In the genomic region with DNA sequence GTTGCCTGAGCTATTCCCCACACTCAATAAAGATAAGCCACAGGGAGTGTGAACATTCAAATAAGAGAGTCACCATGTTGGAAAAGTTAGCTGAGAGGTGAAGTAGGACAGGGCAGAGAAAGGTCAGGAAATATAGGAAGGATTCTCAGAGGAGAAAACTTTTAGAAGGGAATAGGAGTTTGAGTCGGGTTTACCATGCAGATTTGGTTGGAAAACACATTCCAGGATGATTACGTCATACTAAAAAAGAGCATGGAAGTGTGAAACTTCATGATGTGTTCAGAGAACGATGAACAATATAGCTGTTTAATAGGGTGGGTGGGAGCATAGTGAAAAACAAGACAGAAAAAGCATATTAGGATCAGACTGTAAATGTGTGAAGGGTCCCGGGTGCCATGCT, we compare ENCODE assay signal across 25 cellular contexts.
DNase-seq lines count a peak whose midpoint lies in the region; ATAC-seq, FAIRE-seq and TF ChIP-seq lines count a peak whose summit lies in the region.
"Had no signal": no experiment of that assay in that cellular context is flagged by ENCODE, and none has a peak within 500 bp of the region (broad histone marks: within the 10 kb centered on the region; RNA-seq: fewer than 3 reads in every experiment).

No MANE protein-coding gene starts in this region.

- TF ChIP-seq CTCF in GM12878 (IDR thresholded peaks at IDR 0.05 in 2 of 3, conservative IDR thresholded peaks at IDR 0.05 in 1 of 3; ENCODE audit: control insufficient read depth in 2 of 3, extremely low read depth in 1 of 3, insufficient read depth in 1 of 3, low read depth in 3 of 3, low read length in 3 of 3) = no peak
- no peak for TF ChIP-seq CTCF in keratinocyte (optimal IDR thresholded peaks at IDR 0.05 in 1 of 3, IDR thresholded peaks at IDR 0.05 in 1 of 3, conservative IDR thresholded peaks at IDR 0.05 in 1 of 3; ENCODE audit: extremely low read depth in 1 of 3, insufficient read depth in 2 of 3, low read length in 3 of 3)
- no peak for TF ChIP-seq CTCF in omental fat pad (IDR thresholded peaks at IDR 0.05)
- TF ChIP-seq CTCF in ascending aorta (IDR thresholded peaks at IDR 0.05) = no peak

- DNase-seq in A172 (ENCODE audit: low spot score) (peak; percentile 1), HT1080 (ENCODE audit: low read depth) (peak; percentile 10), GM12878 (ENCODE audit: low read depth, low spot score) (no peak), keratinocyte (ENCODE audit: low read depth, low spot score) (no peak), omental fat pad (ENCODE audit: low spot score) (no peak), ascending aorta (ENCODE audit: low spot score in 2 of 2) (no peak)
- DNase-seq: activated B cell treated with CpG ODN at 0.5 μM for 24 hours; activated CD4-positive, alpha-beta memory T cell treated with anti-CD3 and anti-CD28 coated beads, Interleukin-2, amount 10 ng/mL, durations not matched to agents 7 days and 5 days; activated T-cell treated with anti-CD3 and anti-CD28 coated beads for 4 hours; amygdala; effector memory CD8-positive, alpha-beta T cell; esophagus squamous epithelium; lower lobe of right lung; MG63; naive B cell; NCI-H1417 treated with DMSO at 0.1 percent for 48 hours; NCI-H2171; NCI-H69; T-helper 9 cell; testis had no signal

- WGBS in GM12878 (ENCODE audit: insufficient coverage, insufficient replicate concordance, low lambda C conversion rate, missing lambda C conversion rate) = 28% methylated on average over 4 of the region's 4 CpGs

- H2AFZ ChIP-seq in GM12878 (ENCODE audit: control insufficient read depth, low read depth, low read length) (no peak overlapping the region), keratinocyte (ENCODE audit: control insufficient read depth, low read length) (no peak overlapping the region)

- H3K9ac ChIP-seq in GM12878 (ENCODE audit: control insufficient read depth, insufficient read depth, low read length) (no peak overlapping the region), keratinocyte (ENCODE audit: control insufficient read depth, extremely low read depth, insufficient read depth, low read length) (no peak overlapping the region)
- H3K9ac ChIP-seq: BLaER1 had no signal

- dilution Hi-C loops in keratinocyte (cut with MboI; ENCODE audit: extremely low pct_ligation_motif_present, low sequenced_read_pairs) = no loop called here

- TF ChIP-seq POLR2A in GM12878 (IDR thresholded peaks at IDR 0.05; ENCODE audit: low read depth, low read length) = no peak

- H3K4me1 ChIP-seq in GM12878 (ENCODE audit: control insufficient read depth, insufficient read depth, low read length) (no peaks in the 10 kb centered on the region), keratinocyte (ENCODE audit: control insufficient read depth, extremely low read depth, insufficient read depth, low read length) (no peaks in the 10 kb centered on the region), ascending aorta (no peaks in the 10 kb centered on the region)
- H3K4me1 ChIP-seq: BLaER1, esophagus squamous epithelium, lower lobe of right lung, testis had no signal

- RAD21 ChIA-PET in GM12878 (lab: Charles Lee; ENCODE audit: unreplicated experiment) = interaction anchor here (0.8 kb wide), 1 partner anchor 197 kb away, joined by 3 read pairs; no protein-coding TSS in a partner anchor

- in situ Hi-C loops in GM12878 (cut with MboI) = no loop called here

- H3K9me3 ChIP-seq in GM12878 (replicated peaks; ENCODE audit: control insufficient read depth, insufficient read depth, low read length) (no peaks in the 10 kb centered on the region), keratinocyte (ENCODE audit: control insufficient read depth, low read depth, low read length) (no peaks in the 10 kb centered on the region), ascending aorta (no peaks in the 10 kb centered on the region)
- H3K9me3 ChIP-seq: BLaER1, esophagus squamous epithelium, lower lobe of right lung, MG63, testis had no signal

- H3K27ac ChIP-seq in GM12878 (ENCODE audit: control insufficient read depth, insufficient read depth) (no peak overlapping the region), keratinocyte (ENCODE audit: control insufficient read depth, insufficient read depth, low read length) (no peak overlapping the region), ascending aorta (no peak overlapping the region)
- H3K27ac ChIP-seq: BLaER1, esophagus squamous epithelium, lower lobe of right lung, testis had no signal

- H3K79me2 ChIP-seq in GM12878 (ENCODE audit: control insufficient read depth, insufficient read depth, low read length) (no peaks in the 10 kb centered on the region), keratinocyte (ENCODE audit: control insufficient read depth, insufficient read depth, low read length) (no peaks in the 10 kb centered on the region)

- H4K20me1 ChIP-seq in GM12878 (ENCODE audit: control insufficient read depth, insufficient read depth) (no peaks in the 10 kb centered on the region), keratinocyte (ENCODE audit: control insufficient read depth, extremely low read depth, insufficient read depth, low read length) (no peaks in the 10 kb centered on the region)
- H4K20me1 ChIP-seq: BLaER1 had no signal

- intact Hi-C loops in GM12878 (cut with micrococcal nuclease; ENCODE audit: unreplicated experiment) (no loop called here), ascending aorta (cut with DNase I) (no loop called here)

- ATAC-seq in GM12878 (no peak), omental fat pad (ENCODE audit: low FRiP score) (no peak), GM18858 (IDR thresholded peaks at IDR 0.05; ENCODE audit: unreplicated experiment) (no peak), GM21515 (IDR thresholded peaks at IDR 0.05; ENCODE audit: unreplicated experiment) (no peak)
- ATAC-seq: effector memory CD8-positive, alpha-beta T cell; lower lobe of right lung; stimulated activated effector memory CD8-positive, alpha-beta T cell treated with anti-CD3 and anti-CD28 coated beads, Interleukin-12 subunit alpha, Interleukin-12 subunit beta, amount 100 ng/mL, for 72 hours had no signal

- POLR2A ChIA-PET in GM12878 (lab: Charles Lee) = no interaction called here

- no peak for TF ChIP-seq EP300 in GM12878 (IDR thresholded peaks at IDR 0.05; ENCODE audit: borderline replicate concordance in 1 of 2, control insufficient read depth in 1 of 2, low read depth in 2 of 2, low read length in 2 of 2)

- TF ChIP-seq RAD21 in GM12878 (IDR thresholded peaks at IDR 0.05; ENCODE audit: insufficient read depth, low read depth, low read length) = no peak

- no TSS peak for BruUV-seq in GM12878 (replicated peaks; lab: Mats Ljungman, UMichigan)

- SMC1A ChIA-PET in GM12878 (lab: Charles Lee; ENCODE audit: uncharacterized antibody, unreplicated experiment) = interaction anchor here (1.2 kb wide), 1 partner anchor 14 kb away, joined by 3 read pairs; no protein-coding TSS in a partner anchor

- CTCF ChIA-PET in GM12878 (lab: Yijun Ruan, JAX) = interaction anchor here (1.2 to 1.3 kb wide), 2 partner anchors 10 to 19 kb away, joined by 3 to 5 read pairs; no protein-coding TSS in a partner anchor

- no peaks in the 10 kb centered on the region for H3K9me1 ChIP-seq in keratinocyte (ENCODE audit: control insufficient read depth, extremely low read depth, insufficient read depth, low read length)

- H3K36me3 ChIP-seq in GM12878 (ENCODE audit: control insufficient read depth in 2 of 2, insufficient read depth in 2 of 2, low read length in 1 of 2) (no peaks in the 10 kb centered on the region), keratinocyte (ENCODE audit: control insufficient read depth in 2 of 2, extremely low read depth in 1 of 2, insufficient read depth in 2 of 2, low read length in 2 of 2) (no peaks in the 10 kb centered on the region), ascending aorta (no peaks in the 10 kb centered on the region)
- H3K36me3 ChIP-seq: BLaER1, esophagus squamous epithelium, lower lobe of right lung, MG63 had no signal

- no peak for FAIRE-seq in GM12878 (lab: Jason Lieb, UNC)
- FAIRE-seq in keratinocyte (lab: Jason Lieb, UNC) = peak; percentile 41
- FAIRE-seq: GM19239 had no signal

- H3K4me3 ChIP-seq in GM12878 (no peak overlapping the region), keratinocyte (ENCODE audit: control insufficient read depth in 2 of 3, extremely low read depth in 1 of 3, insufficient read depth in 2 of 3, low read depth in 1 of 3, low read length in 3 of 3) (no peak overlapping the region), ascending aorta (no peak overlapping the region)
- H3K4me3 ChIP-seq: BLaER1, esophagus squamous epithelium, lower lobe of right lung, MG63, testis had no signal

- H3K27me3 ChIP-seq in GM12878 (replicated peaks in 1 of 2; ENCODE audit: control insufficient read depth in 2 of 2, insufficient read depth in 2 of 2, low read length in 1 of 2) (no peaks in the 10 kb centered on the region), keratinocyte (ENCODE audit: control insufficient read depth, extremely low read depth, insufficient read depth, low read length) (no peaks in the 10 kb centered on the region), ascending aorta (no peaks in the 10 kb centered on the region)
- H3K27me3 ChIP-seq: BLaER1, esophagus squamous epithelium, MG63, testis had no signal

- H3K4me2 ChIP-seq in GM12878 (ENCODE audit: control insufficient read depth, insufficient read depth) = no peak overlapping the region
- H3K4me2 ChIP-seq in keratinocyte (ENCODE audit: control insufficient read depth, extremely low read depth, insufficient read depth, low read depth, low read length) = no peak overlapping the region
- H3K4me2 ChIP-seq: BLaER1 had no signal

TF ChIP-seq in GM12878, 131 proteins besides CTCF, POLR2A, EP300 and RAD21:
- TF ChIP-seq EGR1 (IDR thresholded peaks at IDR 0.05; ENCODE audit: borderline replicate concordance in 1 of 2, low read depth in 2 of 2, low read length in 2 of 2) (no peak), ZBED1 (IDR thresholded peaks at IDR 0.05; ENCODE audit: borderline replicate concordance) (no peak), ATF7 (IDR thresholded peaks at IDR 0.05; ENCODE audit: low read depth) (0 out of 2 replicates have a peak, but pooled peaks have one; percentile 27)
TF ChIP-seq in GM12878: peak in this region for 1.

Comparison
In these comparisons a context has a peak if more than half of its experiments do, and no peak if none do; other contexts are left out.
1. DNase-seq: peak in A172 (single experiment) and HT1080 (single experiment); none in GM12878 (single experiment), keratinocyte (single experiment), omental fat pad (single experiment) and ascending aorta (0 of 2).